ENCODE assay signal across 9 cellular contexts in the genomic region with DNA sequence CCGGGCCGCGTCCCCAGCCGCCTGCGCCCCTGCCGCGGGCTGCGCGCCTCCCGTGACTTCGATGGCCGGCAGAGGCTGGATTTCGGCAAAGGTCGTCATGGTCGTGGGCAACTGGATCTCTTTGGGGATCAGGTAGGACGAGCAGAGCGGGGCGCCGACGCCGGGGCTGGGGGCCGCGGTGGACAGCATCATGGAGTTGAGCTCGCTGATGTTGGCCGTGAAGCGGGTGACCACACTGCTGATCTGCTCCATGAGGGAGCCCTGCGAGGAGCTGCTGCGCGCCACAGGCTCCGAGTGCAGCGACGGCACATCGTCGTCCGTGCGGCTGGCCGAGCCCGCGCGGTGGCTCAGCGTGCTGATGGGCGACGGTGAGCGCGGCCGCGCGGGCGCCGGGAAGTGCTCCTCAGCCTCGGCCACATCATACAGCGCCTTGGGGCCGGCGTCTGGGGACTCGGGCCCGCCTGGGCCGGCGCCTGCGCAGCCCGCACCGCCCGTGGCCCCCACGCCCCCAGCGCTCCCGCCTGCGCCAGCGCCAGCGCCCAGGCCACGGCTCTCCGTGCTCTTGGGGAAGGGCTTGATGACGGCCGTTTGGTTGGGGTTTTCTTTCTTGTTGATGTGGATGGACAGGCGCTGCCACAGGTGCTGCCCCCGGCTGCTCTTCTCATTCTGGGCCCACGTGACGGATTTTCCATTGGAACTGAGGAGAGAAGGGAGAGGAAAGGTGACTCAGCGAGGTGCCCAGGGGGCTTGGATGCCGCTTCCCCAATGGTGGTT.
A peak's percentile ranks its signal among the peaks of the same experiment; 100 is the strongest.
DNase-seq lines count a peak whose midpoint lies in the region; ATAC-seq, FAIRE-seq and TF ChIP-seq lines count a peak whose summit lies in the region.
"Had no signal": no experiment of that assay in that cellular context is flagged by ENCODE, and none has a peak within 500 bp of the region (broad histone marks: within the 10 kb centered on the region; RNA-seq: fewer than 3 reads in every experiment).

No MANE protein-coding gene starts in this region.

- peak overlapping the region; percentile 72 for H3K4me3 ChIP-seq in coronary artery
- H3K4me3 ChIP-seq in mesodermal cell (ENCODE audit: extremely low read depth, insufficient read depth, low read length, poor library complexity, severe bottlenecking): peak overlapping the region; percentile 29
- peak overlapping the region in 3 of 4 donors; percentile 39 to 51 (median 50) for H3K4me3 ChIP-seq in upper lobe of left lung

- no peak for FAIRE-seq in H54 (lab: Jason Lieb, UNC)

- TF ChIP-seq POLR2A in GM18505 (IDR thresholded peaks at IDR 0.05; ENCODE audit: borderline replicate concordance, extremely low read depth, insufficient read depth, insufficient read length) (no peak), upper lobe of left lung (IDR thresholded peaks at IDR 0.05) (no peak), H54 (IDR thresholded peaks at IDR 0.05; ENCODE audit: low read depth, low read length) (no peak)

- no peak for TF ChIP-seq EP300 in upper lobe of left lung (IDR thresholded peaks at IDR 0.05)

- no peaks in the 10 kb centered on the region for H3K36me3 ChIP-seq in mesodermal cell (ENCODE audit: control insufficient read depth, insufficient read depth, low read length)
- H3K36me3 ChIP-seq in upper lobe of left lung: no peaks in the 10 kb centered on the region

- ATAC-seq in GM18505 (IDR thresholded peaks at IDR 0.05; ENCODE audit: unreplicated experiment) (peak; percentile 49), upper lobe of left lung (ENCODE audit: low FRiP score in 2 of 2) (peak in 1 of 2 donors; percentile 75), GM21825 (IDR thresholded peaks at IDR 0.05; ENCODE audit: unreplicated experiment) (no peak)

- no peak for TF ChIP-seq CTCF in coronary artery (IDR thresholded peaks at IDR 0.05)
- TF ChIP-seq CTCF in upper lobe of left lung (IDR thresholded peaks at IDR 0.05): no peak

- H3K4me1 ChIP-seq in mesodermal cell (ENCODE audit: control insufficient read depth, insufficient read depth, low read length, poor library complexity, severe bottlenecking): no peaks in the 10 kb centered on the region
- peaks cover 3 to 16% (median 8%) of the 10 kb centered on the region in 4 donors for H3K4me1 ChIP-seq in upper lobe of left lung

- H3K27me3 ChIP-seq in upper lobe of left lung: peaks cover 0 to 12% (median 6%) of the 10 kb centered on the region in 4 donors

- 8 to 10% methylated on average over 54 to 66 of the region's 78 CpGs for WGBS in mesodermal cell (ENCODE audit: insufficient coverage in 2 of 2), 2 experiments
- WGBS in upper lobe of left lung, 2 donors: 8 to 65% methylated on average over 6 to 70 of the region's 78 CpGs

- H3K27ac ChIP-seq in coronary artery (no peak overlapping the region), mesodermal cell (ENCODE audit: low read depth, low read length, severe bottlenecking) (no peak overlapping the region), upper lobe of left lung (no peak overlapping the region)
- H3K27ac ChIP-seq: KMS-11 had no signal

- DNase-seq in NCI-H1092 (lab: John Stamatoyannopoulos, UW) (peak; percentile 14), coronary artery (ENCODE audit: low spot score) (no peak), upper lobe of left lung (peak; percentile 27 to 90), H54 (ENCODE audit: insufficient read length, low spot score) (no peak), NCI-H1048 (lab: John Stamatoyannopoulos, UW) (no peak)

- H3K9me3 ChIP-seq in mesodermal cell (ENCODE audit: control insufficient read depth, low read length): no peaks in the 10 kb centered on the region
- no peaks in the 10 kb centered on the region for H3K9me3 ChIP-seq in upper lobe of left lung

Comparison
In these comparisons a context has a peak if more than half of its experiments do, and no peak if none do; other contexts are left out.
1. DNase-seq: peak in NCI-H1092 (single experiment) and upper lobe of left lung (2 of 2); none in coronary artery (single experiment), H54 (single experiment) and NCI-H1048 (single experiment).
2. Peak in every context shown above with its lines, with median percentiles within 50 percentile points of each other: H3K4me3 ChIP-seq.